In genomic region chr13:52851153-52851962, GRCh38 we compare ENCODE assay signal across 8 cellular contexts. TPM values are rescaled to one million over a fixed set of nuclear protein-coding genes. Genes with fewer than 3 reads are reported as not detected.
DNase-seq lines count a peak whose midpoint lies in the region; ATAC-seq and TF ChIP-seq lines count a peak whose summit lies in the region.

No MANE protein-coding gene starts in this region.

- ATAC-seq in GM19397 (IDR thresholded peaks at IDR 0.05; ENCODE audit: unreplicated experiment), result peak; percentile 86
- peak; percentile 82 for ATAC-seq in HG03442 (IDR thresholded peaks at IDR 0.05; ENCODE audit: unreplicated experiment)
- ATAC-seq in lung (ENCODE audit: insufficient read depth, low FRiP score), result peak; percentile 66

- peaks cover 88% of the 10 kb centered on the region for H3K27me3 Mint-ChIP-seq in dendritic cell treated with granulocyte-macrophage colony-stimulating factor and Interleukin-4, amounts not matched to agents 40 ng/mL and 50 ng/mL, for 4 days

- H3K9me3 ChIP-seq in lung (ENCODE audit: control insufficient read depth in 2 of 2, insufficient read depth in 1 of 2, low read length in 1 of 2) (peaks cover 0 to 26% of the 10 kb centered on the region in 2 donors), thymus (ENCODE audit: control insufficient read depth) (peaks cover 8% of the 10 kb centered on the region)

- H3K27ac Mint-ChIP-seq in dendritic cell treated with granulocyte-macrophage colony-stimulating factor and Interleukin-4, amounts not matched to agents 40 ng/mL and 50 ng/mL, for 4 days, result no peak overlapping the region

- H3K4me3 ChIP-seq in lung, result peak overlapping the region; percentile 59
- H3K4me3 ChIP-seq in thymus (ENCODE audit: low read length), result peak overlapping the region; percentile 36

- H3K36me3 ChIP-seq in lung (ENCODE audit: control insufficient read depth in 2 of 2, insufficient read depth in 2 of 2, low read length in 2 of 2), result no peaks in the 10 kb centered on the region
- H3K36me3 ChIP-seq in thymus (ENCODE audit: control insufficient read depth, insufficient read depth), result no peaks in the 10 kb centered on the region

- H3K4me1 ChIP-seq in lung (ENCODE audit: control insufficient read depth in 2 of 2, insufficient read depth in 2 of 2, low read length in 2 of 2) (peaks cover 4 to 19% of the 10 kb centered on the region in 2 donors), thymus (ENCODE audit: control insufficient read depth, insufficient read depth, low read length) (no peaks in the 10 kb centered on the region)

- no peaks in the 10 kb centered on the region for H3K36me3 Mint-ChIP-seq in dendritic cell treated with granulocyte-macrophage colony-stimulating factor and Interleukin-4, amounts not matched to agents 40 ng/mL and 50 ng/mL, for 4 days (ENCODE audit: low read depth)

- DNase-seq in DMS153 (lab: John Stamatoyannopoulos, UW) (peak; percentile 38), RPMI7951 (ENCODE audit: low read depth) (peak; percentile 6), lung (ENCODE audit: low spot score) (peak; percentile 35), NOMO-1 treated with dmso at 0.1 percent for 144 hours (lab: John Stamatoyannopoulos, UW; ENCODE audit: unreplicated experiment) (no peak)

- H3K27ac ChIP-seq in lung (ENCODE audit: low read depth in 1 of 2, low read length in 1 of 2) (peak overlapping the region in 1 of 2 donors; percentile 39), thymus (ENCODE audit: low read depth) (no peak overlapping the region)

- H3K9me3 Mint-ChIP-seq in dendritic cell treated with granulocyte-macrophage colony-stimulating factor and Interleukin-4, amounts not matched to agents 40 ng/mL and 50 ng/mL, for 4 days, result peaks cover 8% of the 10 kb centered on the region

- H3K4me3 Mint-ChIP-seq in dendritic cell treated with granulocyte-macrophage colony-stimulating factor and Interleukin-4, amounts not matched to agents 40 ng/mL and 50 ng/mL, for 4 days, result peak overlapping the region; percentile 74

- H3K27me3 ChIP-seq in lung (ENCODE audit: control insufficient read depth, insufficient read depth) (peaks cover 25% of the 10 kb centered on the region), thymus (ENCODE audit: control insufficient read depth, insufficient read depth) (peaks cover 49% of the 10 kb centered on the region)

- WGBS in lung, 2 donors, result 1 to 2% methylated on average over 60 of the region's 60 CpGs
- WGBS in thymus, result 2% methylated on average over 60 of the region's 60 CpGs

- peaks cover 34% of the 10 kb centered on the region for H3K4me1 Mint-ChIP-seq in dendritic cell treated with granulocyte-macrophage colony-stimulating factor and Interleukin-4, amounts not matched to agents 40 ng/mL and 50 ng/mL, for 4 days (ENCODE audit: low read depth)

- no peak for TF ChIP-seq CTCF in lung (IDR thresholded peaks at IDR 0.05; ENCODE audit: control extremely low read depth, extremely low read depth)

- intact Hi-C loops in dendritic cell treated with granulocyte-macrophage colony-stimulating factor and Interleukin-4, amounts not matched to agents 40 ng/mL and 50 ng/mL, for 4 days (cut with micrococcal nuclease), result no loop called here

RNA-seq across cellular contexts. Expression of gene PCDH8, which starts 2.9 kb away (rescaled TPM):
- total RNA-seq in RPMI7951 (2014; rRNA removed; shearing (Covaris generic)), result not detected in 2 replicates
- under 1 TPM in 1 of 2 donors, not detected in 1; 0.28 TPM for total RNA-seq in lung
- polyA plus RNA-seq in lung (under 1 TPM in 1 of 2 donors, not detected in 1; 0.06 TPM), thymus (1.1 TPM)
